8 cellular contexts compared by ENCODE assay signal in the genomic region with DNA sequence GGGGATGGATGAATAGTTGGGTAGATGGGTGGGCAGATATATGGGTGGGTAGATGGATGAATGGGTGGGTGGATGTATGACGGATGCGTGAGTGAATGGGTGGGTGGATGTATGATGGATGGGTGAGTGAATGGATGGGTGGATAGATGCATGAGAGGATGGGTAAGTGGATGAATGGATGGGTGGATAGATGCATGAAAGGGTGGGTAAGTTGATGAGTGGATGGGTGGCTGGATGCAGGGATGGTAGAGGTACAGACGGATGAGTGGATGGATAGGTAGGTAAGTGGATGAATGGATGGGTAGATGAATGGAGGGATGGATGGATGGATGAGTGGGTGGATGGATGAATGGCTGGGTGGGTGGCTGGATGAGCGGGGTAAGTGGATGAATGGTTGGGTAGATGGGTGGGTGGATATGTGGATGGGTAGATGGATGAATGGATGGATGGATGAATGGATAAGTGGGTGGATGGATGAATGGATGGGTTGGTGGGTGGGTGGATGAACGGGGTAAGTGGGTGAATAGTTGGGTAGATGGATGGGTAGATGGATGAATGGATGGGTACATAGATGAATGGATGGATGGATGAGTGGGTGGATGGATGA.
DNase-seq lines count a peak whose midpoint lies in the region; ATAC-seq, FAIRE-seq and TF ChIP-seq lines count a peak whose summit lies in the region.
"Not testable (repeated sequence)": the region's sequence is repeated elsewhere in the genome, so short reads cannot be mapped to it uniquely, and the experiment has no call there.

No MANE protein-coding gene starts in this region.

- not testable (repeated sequence) for H3K36me3 Mint-ChIP-seq in activated naive CD8-positive, alpha-beta T cell treated with anti-CD3 and anti-CD28 coated beads, Interleukin-2, amount 10 ng/mL, durations not matched to agents 7 days and 5 days; osteocyte (ENCODE audit: unreplicated experiment)

- H3K9me1 ChIP-seq in IMR-90 (ENCODE audit: insufficient read depth, low read length): peaks cover 25% of the 10 kb centered on the region

- H3K27ac ChIP-seq in IMR-90 (ENCODE audit: insufficient read depth, low read length) (peak overlapping the region; percentile 87; the same call in 1 of the 2 replicates), coronary artery (peak overlapping the region in 1 of 2 donors; percentile 83)
- H3K27ac ChIP-seq in kidney (ENCODE audit: low read depth in 2 of 2, low read length in 2 of 2); testis; vagina: not testable (repeated sequence)

- intact Hi-C loops in IMR-90 (cut with micrococcal nuclease): loop anchor here (5.0 kb wide), 1 partner anchor 40 kb away; no protein-coding TSS in a partner anchor
- intact Hi-C loops in kidney (cut with DNase I); testis (cut with DNase I; ENCODE audit: low total_unique reads); vagina (cut with DNase I): not testable (repeated sequence)

- peak overlapping the region; percentile 47 to 99; a peak in 2 of 4 replicates for H4K8ac ChIP-seq in IMR-90 (ENCODE audit: low read depth in 2 of 2, low read length in 2 of 2)

- H2AK5ac ChIP-seq in IMR-90 (ENCODE audit: low read depth, low read length): peak overlapping the region; percentile 99

- POLR2A ChIA-PET in IMR-90 (lab: Charles Lee; ENCODE audit: unreplicated experiment); activated naive CD8-positive, alpha-beta T cell treated with anti-CD3 and anti-CD28 coated beads, Interleukin-2, amount 10 ng/mL, durations not matched to agents 7 days and 5 days (lab: Charles Lee): not testable (repeated sequence)

- not testable (repeated sequence) for H3K9me3 Mint-ChIP-seq in activated naive CD8-positive, alpha-beta T cell treated with anti-CD3 and anti-CD28 coated beads, Interleukin-2, amount 10 ng/mL, durations not matched to agents 7 days and 5 days; osteocyte (ENCODE audit: unreplicated experiment)

- peak overlapping the region; percentile 100 for H4K5ac ChIP-seq in IMR-90 (ENCODE audit: low read depth, low read length)

- H2AK9ac ChIP-seq in IMR-90 (replicated peaks; ENCODE audit: low read depth, low read length, poor library complexity): not testable (repeated sequence)

- not testable (repeated sequence) for H3K27me3 ChIP-seq in IMR-90 (ENCODE audit: control insufficient read depth, insufficient read depth, low read length); testis; vagina

- H2BK15ac ChIP-seq in IMR-90 (ENCODE audit: low read depth, low read length): peak overlapping the region; percentile 100

- peak overlapping the region; percentile 84 for H3K4ac ChIP-seq in IMR-90 (ENCODE audit: low read depth, low read length)

- DNase-seq in IMR-90; activated naive CD8-positive, alpha-beta T cell treated with anti-CD3 and anti-CD28 coated beads, Interleukin-2, amount 10 ng/mL, durations not matched to agents 7 days and 5 days: not testable (repeated sequence)
- DNase-seq in coronary artery (ENCODE audit: low spot score): peak; percentile 40
- DNase-seq in kidney: peak; percentile 0
- peak; percentile 37 for DNase-seq in mesenteric fat pad (ENCODE audit: low spot score)
- DNase-seq in osteocyte (ENCODE audit: extremely low spot score, unreplicated experiment): peak; percentile 15
- peak; percentile 2 for DNase-seq in testis
- DNase-seq in vagina (ENCODE audit: extremely low spot score in 2 of 2): peak; percentile 37 to 65

- peak overlapping the region; percentile 97 for H2BK120ac ChIP-seq in IMR-90 (ENCODE audit: low read depth, low read length)

- not testable (repeated sequence) for TF ChIP-seq CTCF in IMR-90 (conservative IDR thresholded peaks at IDR 0.05; ENCODE audit: low read depth, low read length); coronary artery (IDR thresholded peaks at IDR 0.05); kidney (IDR thresholded peaks at IDR 0.05; ENCODE audit: borderline replicate concordance, extremely low read depth, insufficient read depth); osteocyte (IDR thresholded peaks at IDR 0.05); testis (IDR thresholded peaks at IDR 0.05); vagina (IDR thresholded peaks at IDR 0.05)

- not testable (repeated sequence) for H3K9ac ChIP-seq in IMR-90 (ENCODE audit: low read depth, low read length); kidney (ENCODE audit: low read length in 2 of 2)

- H3K27ac Mint-ChIP-seq in activated naive CD8-positive, alpha-beta T cell treated with anti-CD3 and anti-CD28 coated beads, Interleukin-2, amount 10 ng/mL, durations not matched to agents 7 days and 5 days: peak overlapping the region; percentile 53
- H3K27ac Mint-ChIP-seq in osteocyte (ENCODE audit: unreplicated experiment): not testable (repeated sequence)

- TF ChIP-seq RAD21 in IMR-90 (IDR thresholded peaks at IDR 0.05; ENCODE audit: low read length): not testable (repeated sequence)

- not testable (repeated sequence) for H3K4me1 Mint-ChIP-seq in activated naive CD8-positive, alpha-beta T cell treated with anti-CD3 and anti-CD28 coated beads, Interleukin-2, amount 10 ng/mL, durations not matched to agents 7 days and 5 days
- H3K4me1 Mint-ChIP-seq in osteocyte (ENCODE audit: unreplicated experiment): peaks cover 47% of the 10 kb centered on the region

- TF ChIP-seq POLR2A in IMR-90 (IDR thresholded peaks at IDR 0.05; ENCODE audit: low read depth, low read length); testis (IDR thresholded peaks at IDR 0.05); vagina (IDR thresholded peaks at IDR 0.05): not testable (repeated sequence)

- H3K14ac ChIP-seq in IMR-90 (replicated peaks; ENCODE audit: low read depth, low read length): peak overlapping the region; percentile 82

- H3K18ac ChIP-seq in IMR-90 (ENCODE audit: low read depth, low read length): peak overlapping the region; percentile 99

- H4K91ac ChIP-seq in IMR-90 (ENCODE audit: insufficient read depth, low read depth, low read length): peak overlapping the region; percentile 98; the same call in 1 of the 2 replicates

- FAIRE-seq in kidney (lab: Jason Lieb, UNC): not testable (repeated sequence)

- not testable (repeated sequence) for H3K4me3 ChIP-seq in IMR-90 (ENCODE audit: insufficient read depth, low read depth, low read length); coronary artery; kidney (ENCODE audit: low read length in 2 of 2); testis; vagina

- not testable (repeated sequence) for H2AFZ ChIP-seq in IMR-90 (replicated peaks; ENCODE audit: low read length, poor library complexity)

- not testable (repeated sequence) for ATAC-seq in IMR-90 (ENCODE audit: low read depth); activated naive CD8-positive, alpha-beta T cell treated with anti-CD3 and anti-CD28 coated beads, Interleukin-2, amount 10 ng/mL, durations not matched to agents 7 days and 5 days (ENCODE audit: low read depth)

- CTCF ChIA-PET in IMR-90 (lab: Yijun Ruan, JAX): not testable (repeated sequence)

- dilution Hi-C loops in IMR-90 (cut with HindIII; ENCODE audit: low sequenced_read_pairs, unreplicated experiment): not testable (repeated sequence)

- not testable (repeated sequence) for H3K9me3 ChIP-seq in IMR-90 (ENCODE audit: control insufficient read depth, insufficient read depth, low read length); kidney (ENCODE audit: control insufficient read depth in 1 of 2, low read length in 2 of 2); testis; vagina

- H2BK5ac ChIP-seq in IMR-90 (ENCODE audit: low read depth, low read length, poor library complexity, severe bottlenecking): peak overlapping the region; percentile 98

- not testable (repeated sequence) for BruUV-seq in IMR-90 (replicated peaks; lab: Mats Ljungman, UMichigan)

- H3K56ac ChIP-seq in IMR-90 (ENCODE audit: extremely low read depth, insufficient read depth, low read length): not testable (repeated sequence)

- H3K23ac ChIP-seq in IMR-90 (ENCODE audit: low read depth, low read length): not testable (repeated sequence)

- H3K4me3 Mint-ChIP-seq in activated naive CD8-positive, alpha-beta T cell treated with anti-CD3 and anti-CD28 coated beads, Interleukin-2, amount 10 ng/mL, durations not matched to agents 7 days and 5 days; osteocyte (ENCODE audit: unreplicated experiment): not testable (repeated sequence)

- H3K4me1 ChIP-seq in IMR-90 (ENCODE audit: control insufficient read depth, insufficient read depth, low read length) (peaks cover 38% of the 10 kb centered on the region), vagina (peaks cover 24% of the 10 kb centered on the region)
- not testable (repeated sequence) for H3K4me1 ChIP-seq in kidney (ENCODE audit: control insufficient read depth in 1 of 2, insufficient read depth in 1 of 2, low read depth in 1 of 2, low read length in 2 of 2); testis

- 94 to 100% methylated on average over 3 to 5 of the region's 5 CpGs for WGBS in IMR-90 (ENCODE audit: extremely low coverage in 2 of 2, insufficient read length in 1 of 2), 2 experiments
- 84 to 97% methylated on average over 5 of the region's 5 CpGs for WGBS in testis, 2 donors

- H3K4me2 ChIP-seq in IMR-90 (ENCODE audit: low read depth, low read length): not testable (repeated sequence)

- in situ Hi-C loops in IMR-90 (cut with MboI; ENCODE audit: low sequenced_read_pairs): not testable (repeated sequence)

- not testable (repeated sequence) for H4K20me1 ChIP-seq in IMR-90 (ENCODE audit: insufficient read depth, low read length)

- H2BK20ac ChIP-seq in IMR-90 (ENCODE audit: low read depth, low read length): peak overlapping the region; percentile 45; the same call in 1 of the 2 replicates

- H3K27me3 Mint-ChIP-seq in activated naive CD8-positive, alpha-beta T cell treated with anti-CD3 and anti-CD28 coated beads, Interleukin-2, amount 10 ng/mL, durations not matched to agents 7 days and 5 days; osteocyte (ENCODE audit: unreplicated experiment): not testable (repeated sequence)

- H3K79me1 ChIP-seq in IMR-90 (ENCODE audit: low read depth in 1 of 2, low read length in 2 of 2): peaks cover 3 to 23% of the 10 kb centered on the region in 2 experiments; a peak in 3 of 4 replicates

- not testable (repeated sequence) for H3K36me3 ChIP-seq in IMR-90 (ENCODE audit: control insufficient read depth, insufficient read depth, low read length); kidney (ENCODE audit: control insufficient read depth in 1 of 2, insufficient read depth in 2 of 2, low read length in 2 of 2); testis (ENCODE audit: low read depth, missing control alignments); vagina
